In genomic region chr20:62794007-62794724, GRCh38 we compare ENCODE assay signal across 1 cellular context.
A peak's percentile ranks its signal among the peaks of the same experiment; 100 is the strongest.
TF ChIP-seq lines count a peak whose summit lies in the region.

No MANE protein-coding gene starts in this region.

TF ChIP-seq in HepG2, 621 proteins besides CTCF, POLR2A, EP300 and RAD21 (continued from another document and continues in another):
- peak; percentile 26 for TF ChIP-seq CREB3 (CRISPR knock-in tag; IDR thresholded peaks at IDR 0.05)
- TF ChIP-seq PCBP2 (optimal IDR thresholded peaks at IDR 0.05; ENCODE audit: low read depth, low read length, poor library complexity, severe bottlenecking) = no peak
- TF ChIP-seq ZNF256 (CRISPR knock-in tag; conservative IDR thresholded peaks at IDR 0.05) = no peak; the same call in 1 of the 2 replicates
- no peak for TF ChIP-seq ATF6 (CRISPR knock-in tag; conservative IDR thresholded peaks at IDR 0.05)
- TF ChIP-seq FOXO4 (CRISPR knock-in tag; conservative IDR thresholded peaks at IDR 0.05) = 0 out of 2 replicates have a peak, but pooled peaks have one; percentile 55
- peak; percentile 89 for TF ChIP-seq ZNF782 (CRISPR knock-in tag; IDR thresholded peaks at IDR 0.05; ENCODE audit: borderline replicate concordance)
- TF ChIP-seq ZNF589 (CRISPR knock-in tag; conservative IDR thresholded peaks at IDR 0.05) = no peak
- TF ChIP-seq AGO2 (optimal IDR thresholded peaks at IDR 0.05; ENCODE audit: low read depth, low read length) = no peak
- TF ChIP-seq MLLT10 (CRISPR knock-in tag; IDR thresholded peaks at IDR 0.05) = no peak
- peak; percentile 97 for TF ChIP-seq ZNF34 (CRISPR knock-in tag; IDR thresholded peaks at IDR 0.05; ENCODE audit: borderline replicate concordance)
- TF ChIP-seq KIAA2018 (CRISPR knock-in tag; IDR thresholded peaks at IDR 0.05; ENCODE audit: borderline replicate concordance) = no peak
- TF ChIP-seq ZNF816 (CRISPR knock-in tag; IDR thresholded peaks at IDR 0.05; ENCODE audit: borderline replicate concordance) = peak; percentile 96
- 0 out of 2 replicates have a peak, but pooled peaks have one; percentile 35 for TF ChIP-seq ZSCAN5A (CRISPR knock-in tag; IDR thresholded peaks at IDR 0.05; ENCODE audit: borderline replicate concordance)
- TF ChIP-seq SNAPC4 (CRISPR knock-in tag; IDR thresholded peaks at IDR 0.05) = peak; percentile 6; the same call in 1 of the 2 replicates
- peak; percentile 82; the same call in 1 of the 2 replicates for TF ChIP-seq ZNF354B (CRISPR knock-in tag; IDR thresholded peaks at IDR 0.05)
- no peak for TF ChIP-seq SOX6 (IDR thresholded peaks at IDR 0.05)
- peak; percentile 50 for TF ChIP-seq SOX6 (CRISPR knock-in tag; IDR thresholded peaks at IDR 0.05)
- TF ChIP-seq AHR (CRISPR knock-in tag; IDR thresholded peaks at IDR 0.05) = peak; percentile 1; the same call in 1 of the 2 replicates
- no peak for TF ChIP-seq SATB2 (CRISPR knock-in tag; IDR thresholded peaks at IDR 0.05)
- peak; percentile 91 for TF ChIP-seq ELF3 (CRISPR knock-in tag; IDR thresholded peaks at IDR 0.05)
- no peak; the same call in 1 of the 2 replicates for TF ChIP-seq GZF1 (CRISPR knock-in tag; IDR thresholded peaks at IDR 0.05)
- TF ChIP-seq CBFB (CRISPR knock-in tag; IDR thresholded peaks at IDR 0.05) = peak; percentile 74
- TF ChIP-seq ZNF839 (CRISPR knock-in tag; IDR thresholded peaks at IDR 0.05; ENCODE audit: borderline replicate concordance) = no peak
- peak; percentile 38 for TF ChIP-seq HIC2 (CRISPR knock-in tag; IDR thresholded peaks at IDR 0.05; ENCODE audit: low read depth)
- TF ChIP-seq MTF1 (CRISPR knock-in tag; IDR thresholded peaks at IDR 0.05) = no peak
- TF ChIP-seq ZNF761 (CRISPR knock-in tag; conservative IDR thresholded peaks at IDR 0.05) = peak; percentile 86
- TF ChIP-seq RNF2 (conservative IDR thresholded peaks at IDR 0.05; ENCODE audit: low read depth) = 0 out of 2 replicates have a peak, but pooled peaks have one; percentile 16
- 0 out of 2 replicates have a peak, but pooled peaks have one; percentile 90 for TF ChIP-seq GPN1 (CRISPR knock-in tag; IDR thresholded peaks at IDR 0.05; ENCODE audit: borderline replicate concordance)
- peak; percentile 11; the same call in 1 of the 2 replicates for TF ChIP-seq ZNF501 (CRISPR knock-in tag; IDR thresholded peaks at IDR 0.05)
- no peak for TF ChIP-seq SMAD1 (CRISPR knock-in tag; IDR thresholded peaks at IDR 0.05; ENCODE audit: borderline replicate concordance, low read depth)
- TF ChIP-seq PBX2 (CRISPR knock-in tag; IDR thresholded peaks at IDR 0.05) = no peak
- 0 out of 2 replicates have a peak, but pooled peaks have one; percentile 32 for TF ChIP-seq ZKSCAN8 (CRISPR knock-in tag; IDR thresholded peaks at IDR 0.05; ENCODE audit: borderline replicate concordance)
- 0 out of 2 replicates have a peak, but pooled peaks have one; percentile 26 for TF ChIP-seq ZNF619 (CRISPR knock-in tag; IDR thresholded peaks at IDR 0.05)
